1 cellular context compared by ENCODE assay signal in the genomic region with DNA sequence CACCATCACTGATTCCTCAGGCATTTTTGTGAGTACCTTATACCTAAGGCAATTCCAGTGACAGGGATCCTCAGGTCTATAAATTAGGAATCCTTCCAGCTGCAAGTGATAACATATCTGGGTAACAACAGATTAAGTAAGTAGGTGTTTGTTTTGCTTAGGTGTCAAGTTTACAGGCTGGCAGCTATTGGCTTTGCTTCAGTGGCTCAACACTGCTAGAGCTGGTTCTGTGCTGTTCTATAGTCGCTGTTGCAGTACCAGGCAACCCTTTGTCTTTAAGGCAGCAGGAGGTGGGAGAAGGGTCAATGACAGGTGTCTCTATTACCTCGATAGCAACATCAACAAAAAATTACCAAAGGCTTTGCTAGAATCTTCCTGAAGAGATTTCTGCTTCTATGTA.
TF ChIP-seq lines count a peak whose summit lies in the region.

No MANE protein-coding gene starts in this region.

TF ChIP-seq in GM12878, 131 proteins besides CTCF, POLR2A, EP300 and RAD21 (continued from another document):
- no peak for TF ChIP-seq ASH2L (IDR thresholded peaks at IDR 0.05; ENCODE audit: borderline replicate concordance, low read depth)
- no peak for TF ChIP-seq KAT2A (conservative IDR thresholded peaks at IDR 0.05; ENCODE audit: control insufficient read depth, low read depth, low read length)
- no peak for TF ChIP-seq HDGF (IDR thresholded peaks at IDR 0.05)
- TF ChIP-seq FOS (IDR thresholded peaks at IDR 0.05; ENCODE audit: borderline replicate concordance, extremely low read depth, insufficient read length): no peak
- TF ChIP-seq BRCA1 (IDR thresholded peaks at IDR 0.05; ENCODE audit: low read depth, low read length): no peak
- TF ChIP-seq HDAC6 (IDR thresholded peaks at IDR 0.05; ENCODE audit: unreplicated experiment): no peak
- TF ChIP-seq BMI1 (IDR thresholded peaks at IDR 0.05; ENCODE audit: borderline replicate concordance): no peak
- no peak for TF ChIP-seq TBL1XR1 (IDR thresholded peaks at IDR 0.05; ENCODE audit: low read depth, low read length)
- no peak for TF ChIP-seq RELA (IDR thresholded peaks at IDR 0.05; ENCODE audit: borderline replicate concordance, partially characterized antibody)
- no peak for TF ChIP-seq RB1 (IDR thresholded peaks at IDR 0.05; ENCODE audit: borderline replicate concordance)
- TF ChIP-seq, protein P1, sequence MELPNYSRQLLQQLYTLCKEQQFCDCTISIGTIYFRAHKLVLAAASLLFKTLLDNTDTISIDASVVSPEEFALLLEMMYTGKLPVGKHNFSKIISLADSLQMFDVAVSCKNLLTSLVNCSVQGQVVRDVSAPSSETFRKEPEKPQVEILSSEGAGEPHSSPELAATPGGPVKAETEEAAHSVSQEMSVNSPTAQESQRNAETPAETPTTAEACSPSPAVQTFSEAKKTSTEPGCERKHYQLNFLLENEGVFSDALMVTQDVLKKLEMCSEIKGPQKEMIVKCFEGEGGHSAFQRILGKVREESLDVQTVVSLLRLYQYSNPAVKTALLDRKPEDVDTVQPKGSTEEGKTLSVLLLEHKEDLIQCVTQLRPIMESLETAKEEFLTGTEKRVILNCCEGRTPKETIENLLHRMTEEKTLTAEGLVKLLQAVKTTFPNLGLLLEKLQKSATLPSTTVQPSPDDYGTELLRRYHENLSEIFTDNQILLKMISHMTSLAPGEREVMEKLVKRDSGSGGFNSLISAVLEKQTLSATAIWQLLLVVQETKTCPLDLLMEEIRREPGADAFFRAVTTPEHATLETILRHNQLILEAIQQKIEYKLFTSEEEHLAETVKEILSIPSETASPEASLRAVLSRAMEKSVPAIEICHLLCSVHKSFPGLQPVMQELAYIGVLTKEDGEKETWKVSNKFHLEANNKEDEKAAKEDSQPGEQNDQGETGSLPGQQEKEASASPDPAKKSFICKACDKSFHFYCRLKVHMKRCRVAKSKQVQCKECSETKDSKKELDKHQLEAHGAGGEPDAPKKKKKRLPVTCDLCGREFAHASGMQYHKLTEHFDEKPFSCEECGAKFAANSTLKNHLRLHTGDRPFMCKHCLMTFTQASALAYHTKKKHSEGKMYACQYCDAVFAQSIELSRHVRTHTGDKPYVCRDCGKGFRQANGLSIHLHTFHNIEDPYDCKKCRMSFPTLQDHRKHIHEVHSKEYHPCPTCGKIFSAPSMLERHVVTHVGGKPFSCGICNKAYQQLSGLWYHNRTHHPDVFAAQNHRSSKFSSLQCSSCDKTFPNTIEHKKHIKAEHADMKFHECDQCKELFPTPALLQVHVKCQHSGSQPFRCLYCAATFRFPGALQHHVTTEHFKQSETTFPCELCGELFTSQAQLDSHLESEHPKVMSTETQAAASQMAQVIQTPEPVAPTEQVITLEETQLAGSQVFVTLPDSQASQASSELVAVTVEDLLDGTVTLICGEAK (IDR thresholded peaks at IDR 0.05; ENCODE audit: borderline replicate concordance): no peak
- no peak for TF ChIP-seq TCF3 (IDR thresholded peaks at IDR 0.05; ENCODE audit: borderline replicate concordance, insufficient read depth, low read depth, low read length)
- TF ChIP-seq HDAC2 (IDR thresholded peaks at IDR 0.05): no peak
- no peak for TF ChIP-seq ETV6 (conservative IDR thresholded peaks at IDR 0.05 in 1 of 2, IDR thresholded peaks at IDR 0.05 in 1 of 2; ENCODE audit: borderline replicate concordance in 1 of 2, low read depth in 1 of 2)
- no peak for TF ChIP-seq CHD4 (IDR thresholded peaks at IDR 0.05)
